Comparison of ENCODE assay signal across 1 cellular context in the genomic region with DNA sequence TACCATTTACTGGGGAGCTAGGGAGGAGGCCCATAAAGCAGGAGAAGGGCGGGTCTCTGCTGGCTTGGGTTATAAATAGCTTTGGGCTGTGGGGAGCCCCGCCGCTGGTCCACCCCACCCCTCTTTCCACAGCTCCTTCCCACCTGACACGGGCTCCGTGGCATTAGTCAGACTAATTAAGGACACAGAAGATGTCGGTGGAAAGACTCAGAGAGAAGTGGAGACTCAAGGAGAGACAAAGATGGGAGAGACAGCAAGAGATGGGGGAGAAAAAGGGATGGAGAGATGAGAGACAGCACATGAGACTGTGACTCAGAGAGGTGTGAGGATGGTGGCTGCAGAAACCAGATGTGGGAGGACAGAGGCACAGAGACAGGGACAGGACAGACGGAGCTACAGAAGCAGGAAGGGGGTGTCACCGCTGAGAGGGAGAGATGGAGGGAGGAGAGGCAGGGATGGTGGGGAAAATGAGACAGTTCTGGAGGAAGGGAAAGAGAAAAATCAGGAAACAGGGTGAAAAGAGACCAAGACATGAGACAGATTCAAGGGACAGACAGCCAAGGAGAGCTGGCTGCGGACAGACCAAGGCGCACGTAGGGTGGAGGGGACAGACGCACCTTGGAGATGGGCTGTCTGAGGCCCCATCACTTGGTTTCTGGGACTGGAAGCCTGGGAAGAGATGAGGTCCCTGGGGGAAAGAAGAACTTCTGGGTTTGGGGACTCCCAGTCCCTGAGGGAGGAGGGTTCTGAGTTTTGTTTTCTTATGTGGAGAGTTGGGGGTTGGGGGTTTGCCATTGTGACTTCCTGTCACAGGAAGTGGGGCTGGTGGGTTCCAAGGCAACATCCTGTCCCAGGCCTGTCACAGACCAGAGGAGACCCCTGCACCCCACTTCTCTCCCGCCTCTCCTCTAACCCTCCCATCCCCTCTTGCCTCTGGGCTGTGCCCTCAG.
TF ChIP-seq lines count a peak whose summit lies in the region.

No MANE protein-coding gene starts in this region.

TF ChIP-seq in SK-N-SH treated with all-trans-retinoic acid at 6 μM for 48 hours, 23 proteins besides CTCF, POLR2A, EP300 and RAD21 (continued from another document):
- TF ChIP-seq, protein P1, sequence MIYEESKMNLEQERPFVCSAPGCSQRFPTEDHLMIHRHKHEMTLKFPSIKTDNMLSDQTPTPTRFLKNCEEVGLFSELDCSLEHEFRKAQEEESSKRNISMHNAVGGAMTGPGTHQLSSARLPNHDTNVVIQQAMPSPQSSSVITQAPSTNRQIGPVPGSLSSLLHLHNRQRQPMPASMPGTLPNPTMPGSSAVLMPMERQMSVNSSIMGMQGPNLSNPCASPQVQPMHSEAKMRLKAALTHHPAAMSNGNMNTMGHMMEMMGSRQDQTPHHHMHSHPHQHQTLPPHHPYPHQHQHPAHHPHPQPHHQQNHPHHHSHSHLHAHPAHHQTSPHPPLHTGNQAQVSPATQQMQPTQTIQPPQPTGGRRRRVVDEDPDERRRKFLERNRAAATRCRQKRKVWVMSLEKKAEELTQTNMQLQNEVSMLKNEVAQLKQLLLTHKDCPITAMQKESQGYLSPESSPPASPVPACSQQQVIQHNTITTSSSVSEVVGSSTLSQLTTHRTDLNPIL (CRISPR knock-in tag; IDR thresholded peaks at IDR 0.05; ENCODE audit: low read depth), result no peak
- TF ChIP-seq ZNF70 (CRISPR knock-in tag; IDR thresholded peaks at IDR 0.05) (no peak), TCF4 (CRISPR knock-in tag; IDR thresholded peaks at IDR 0.05; ENCODE audit: borderline replicate concordance) (no peak), ZFP30 (CRISPR knock-in tag; IDR thresholded peaks at IDR 0.05) (no peak), TOX (CRISPR knock-in tag; IDR thresholded peaks at IDR 0.05; ENCODE audit: borderline replicate concordance) (no peak), ARNTL (CRISPR knock-in tag; IDR thresholded peaks at IDR 0.05; ENCODE audit: borderline replicate concordance, low read depth) (no peak), CSDC2 (CRISPR knock-in tag; IDR thresholded peaks at IDR 0.05) (no peak), ZNF565 (CRISPR knock-in tag; conservative IDR thresholded peaks at IDR 0.05; ENCODE audit: low read depth) (no peak)
